Comparison of ENCODE assay signal across 3 cellular contexts in the genomic region with DNA sequence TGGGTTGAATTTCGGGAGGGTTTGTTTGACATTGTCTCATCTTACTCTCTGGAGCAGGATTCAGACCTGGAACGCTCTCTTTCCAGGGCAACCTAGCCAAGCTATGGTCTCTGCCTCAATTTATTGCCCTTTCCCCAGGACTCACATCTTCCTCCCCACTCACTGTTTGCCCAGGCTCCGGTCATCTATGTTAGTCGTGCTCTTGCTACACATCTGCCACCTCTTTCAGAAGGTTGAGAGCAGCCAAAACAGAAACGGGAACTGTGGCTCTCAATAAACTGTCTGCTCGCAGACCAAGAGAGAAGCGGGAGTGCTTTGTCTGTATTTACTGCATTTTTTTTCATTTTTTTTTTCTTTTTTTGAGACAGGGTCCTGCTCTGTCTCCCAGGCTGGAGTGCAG.
TF ChIP-seq lines count a peak whose summit lies in the region.

No MANE protein-coding gene starts in this region.

TF ChIP-seq in liver, 16 proteins besides CTCF, POLR2A, EP300 and RAD21 (continued from another document):
- TF ChIP-seq, protein P1, sequence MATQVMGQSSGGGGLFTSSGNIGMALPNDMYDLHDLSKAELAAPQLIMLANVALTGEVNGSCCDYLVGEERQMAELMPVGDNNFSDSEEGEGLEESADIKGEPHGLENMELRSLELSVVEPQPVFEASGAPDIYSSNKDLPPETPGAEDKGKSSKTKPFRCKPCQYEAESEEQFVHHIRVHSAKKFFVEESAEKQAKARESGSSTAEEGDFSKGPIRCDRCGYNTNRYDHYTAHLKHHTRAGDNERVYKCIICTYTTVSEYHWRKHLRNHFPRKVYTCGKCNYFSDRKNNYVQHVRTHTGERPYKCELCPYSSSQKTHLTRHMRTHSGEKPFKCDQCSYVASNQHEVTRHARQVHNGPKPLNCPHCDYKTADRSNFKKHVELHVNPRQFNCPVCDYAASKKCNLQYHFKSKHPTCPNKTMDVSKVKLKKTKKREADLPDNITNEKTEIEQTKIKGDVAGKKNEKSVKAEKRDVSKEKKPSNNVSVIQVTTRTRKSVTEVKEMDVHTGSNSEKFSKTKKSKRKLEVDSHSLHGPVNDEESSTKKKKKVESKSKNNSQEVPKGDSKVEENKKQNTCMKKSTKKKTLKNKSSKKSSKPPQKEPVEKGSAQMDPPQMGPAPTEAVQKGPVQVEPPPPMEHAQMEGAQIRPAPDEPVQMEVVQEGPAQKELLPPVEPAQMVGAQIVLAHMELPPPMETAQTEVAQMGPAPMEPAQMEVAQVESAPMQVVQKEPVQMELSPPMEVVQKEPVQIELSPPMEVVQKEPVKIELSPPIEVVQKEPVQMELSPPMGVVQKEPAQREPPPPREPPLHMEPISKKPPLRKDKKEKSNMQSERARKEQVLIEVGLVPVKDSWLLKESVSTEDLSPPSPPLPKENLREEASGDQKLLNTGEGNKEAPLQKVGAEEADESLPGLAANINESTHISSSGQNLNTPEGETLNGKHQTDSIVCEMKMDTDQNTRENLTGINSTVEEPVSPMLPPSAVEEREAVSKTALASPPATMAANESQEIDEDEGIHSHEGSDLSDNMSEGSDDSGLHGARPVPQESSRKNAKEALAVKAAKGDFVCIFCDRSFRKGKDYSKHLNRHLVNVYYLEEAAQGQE (IDR thresholded peaks at IDR 0.05): peak; percentile 61
- peak; percentile 46 for TF ChIP-seq FOXA2 (IDR thresholded peaks at IDR 0.05)
- TF ChIP-seq, protein P2, sequence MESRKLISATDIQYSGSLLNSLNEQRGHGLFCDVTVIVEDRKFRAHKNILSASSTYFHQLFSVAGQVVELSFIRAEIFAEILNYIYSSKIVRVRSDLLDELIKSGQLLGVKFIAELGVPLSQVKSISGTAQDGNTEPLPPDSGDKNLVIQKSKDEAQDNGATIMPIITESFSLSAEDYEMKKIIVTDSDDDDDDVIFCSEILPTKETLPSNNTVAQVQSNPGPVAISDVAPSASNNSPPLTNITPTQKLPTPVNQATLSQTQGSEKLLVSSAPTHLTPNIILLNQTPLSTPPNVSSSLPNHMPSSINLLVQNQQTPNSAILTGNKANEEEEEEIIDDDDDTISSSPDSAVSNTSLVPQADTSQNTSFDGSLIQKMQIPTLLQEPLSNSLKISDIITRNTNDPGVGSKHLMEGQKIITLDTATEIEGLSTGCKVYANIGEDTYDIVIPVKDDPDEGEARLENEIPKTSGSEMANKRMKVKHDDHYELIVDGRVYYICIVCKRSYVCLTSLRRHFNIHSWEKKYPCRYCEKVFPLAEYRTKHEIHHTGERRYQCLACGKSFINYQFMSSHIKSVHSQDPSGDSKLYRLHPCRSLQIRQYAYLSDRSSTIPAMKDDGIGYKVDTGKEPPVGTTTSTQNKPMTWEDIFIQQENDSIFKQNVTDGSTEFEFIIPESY (IDR thresholded peaks at IDR 0.05): no peak

TF ChIP-seq in HepG2, 621 proteins besides CTCF, POLR2A, EP300 and RAD21 (continued from another document):
- TF ChIP-seq, protein P3, sequence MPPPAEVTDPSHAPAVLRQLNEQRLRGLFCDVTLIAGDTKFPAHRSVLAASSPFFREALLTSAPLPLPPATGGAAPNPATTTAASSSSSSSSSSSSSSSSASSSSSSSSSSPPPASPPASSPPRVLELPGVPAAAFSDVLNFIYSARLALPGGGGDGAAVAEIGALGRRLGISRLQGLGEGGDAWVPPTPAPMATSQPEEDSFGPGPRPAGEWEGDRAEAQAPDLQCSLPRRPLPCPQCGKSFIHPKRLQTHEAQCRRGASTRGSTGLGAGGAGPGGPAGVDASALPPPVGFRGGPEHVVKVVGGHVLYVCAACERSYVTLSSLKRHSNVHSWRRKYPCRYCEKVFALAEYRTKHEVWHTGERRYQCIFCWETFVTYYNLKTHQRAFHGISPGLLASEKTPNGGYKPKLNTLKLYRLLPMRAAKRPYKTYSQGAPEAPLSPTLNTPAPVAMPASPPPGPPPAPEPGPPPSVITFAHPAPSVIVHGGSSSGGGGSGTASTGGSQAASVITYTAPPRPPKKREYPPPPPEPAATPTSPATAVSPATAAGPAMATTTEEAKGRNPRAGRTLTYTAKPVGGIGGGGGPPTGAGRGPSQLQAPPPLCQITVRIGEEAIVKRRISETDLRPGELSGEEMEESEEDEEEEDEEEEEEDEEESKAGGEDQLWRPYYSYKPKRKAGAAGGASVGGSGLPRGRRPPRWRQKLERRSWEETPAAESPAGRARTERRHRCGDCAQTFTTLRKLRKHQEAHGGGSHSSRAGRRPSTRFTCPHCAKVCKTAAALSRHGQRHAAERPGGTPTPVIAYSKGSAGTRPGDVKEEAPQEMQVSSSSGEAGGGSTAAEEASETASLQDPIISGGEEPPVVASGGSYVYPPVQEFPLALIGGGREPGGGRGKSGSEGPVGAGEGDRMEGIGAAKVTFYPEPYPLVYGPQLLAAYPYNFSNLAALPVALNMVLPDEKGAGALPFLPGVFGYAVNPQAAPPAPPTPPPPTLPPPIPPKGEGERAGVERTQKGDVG (CRISPR knock-in tag; IDR thresholded peaks at IDR 0.05; ENCODE audit: borderline replicate concordance): no peak
- TF ChIP-seq MAFG (CRISPR knock-in tag; IDR thresholded peaks at IDR 0.05) (no peak), PRDM15 (CRISPR knock-in tag; IDR thresholded peaks at IDR 0.05) (no peak), FOXM1 (CRISPR knock-in tag; IDR thresholded peaks at IDR 0.05) (no peak), SP140L (CRISPR knock-in tag; IDR thresholded peaks at IDR 0.05; ENCODE audit: borderline replicate concordance) (no peak), ZNF337 (CRISPR knock-in tag; IDR thresholded peaks at IDR 0.05; ENCODE audit: borderline replicate concordance, low read depth) (no peak), ZNF280B (CRISPR knock-in tag; IDR thresholded peaks at IDR 0.05; ENCODE audit: borderline replicate concordance) (no peak), ZFP41 (CRISPR knock-in tag; IDR thresholded peaks at IDR 0.05; ENCODE audit: borderline replicate concordance) (no peak), ARID2 (CRISPR knock-in tag; IDR thresholded peaks at IDR 0.05; ENCODE audit: borderline replicate concordance) (no peak)

TF ChIP-seq in SK-N-SH treated with all-trans-retinoic acid at 6 μM for 48 hours, 23 proteins besides CTCF, POLR2A, EP300 and RAD21 (continued from another document):
- TF ChIP-seq, protein P4, sequence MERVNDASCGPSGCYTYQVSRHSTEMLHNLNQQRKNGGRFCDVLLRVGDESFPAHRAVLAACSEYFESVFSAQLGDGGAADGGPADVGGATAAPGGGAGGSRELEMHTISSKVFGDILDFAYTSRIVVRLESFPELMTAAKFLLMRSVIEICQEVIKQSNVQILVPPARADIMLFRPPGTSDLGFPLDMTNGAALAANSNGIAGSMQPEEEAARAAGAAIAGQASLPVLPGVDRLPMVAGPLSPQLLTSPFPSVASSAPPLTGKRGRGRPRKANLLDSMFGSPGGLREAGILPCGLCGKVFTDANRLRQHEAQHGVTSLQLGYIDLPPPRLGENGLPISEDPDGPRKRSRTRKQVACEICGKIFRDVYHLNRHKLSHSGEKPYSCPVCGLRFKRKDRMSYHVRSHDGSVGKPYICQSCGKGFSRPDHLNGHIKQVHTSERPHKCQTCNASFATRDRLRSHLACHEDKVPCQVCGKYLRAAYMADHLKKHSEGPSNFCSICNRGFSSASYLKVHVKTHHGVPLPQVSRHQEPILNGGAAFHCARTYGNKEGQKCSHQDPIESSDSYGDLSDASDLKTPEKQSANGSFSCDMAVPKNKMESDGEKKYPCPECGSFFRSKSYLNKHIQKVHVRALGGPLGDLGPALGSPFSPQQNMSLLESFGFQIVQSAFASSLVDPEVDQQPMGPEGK (CRISPR knock-in tag; IDR thresholded peaks at IDR 0.05; ENCODE audit: borderline replicate concordance): no peak
- TF ChIP-seq ZFP30 (CRISPR knock-in tag; IDR thresholded peaks at IDR 0.05): no peak
- TF ChIP-seq TSHZ2 (CRISPR knock-in tag; IDR thresholded peaks at IDR 0.05): no peak
- no peak for TF ChIP-seq SNAI2 (CRISPR knock-in tag; IDR thresholded peaks at IDR 0.05)
- no peak for TF ChIP-seq ZC3H10 (CRISPR knock-in tag; IDR thresholded peaks at IDR 0.05)
- TF ChIP-seq, protein P5, sequence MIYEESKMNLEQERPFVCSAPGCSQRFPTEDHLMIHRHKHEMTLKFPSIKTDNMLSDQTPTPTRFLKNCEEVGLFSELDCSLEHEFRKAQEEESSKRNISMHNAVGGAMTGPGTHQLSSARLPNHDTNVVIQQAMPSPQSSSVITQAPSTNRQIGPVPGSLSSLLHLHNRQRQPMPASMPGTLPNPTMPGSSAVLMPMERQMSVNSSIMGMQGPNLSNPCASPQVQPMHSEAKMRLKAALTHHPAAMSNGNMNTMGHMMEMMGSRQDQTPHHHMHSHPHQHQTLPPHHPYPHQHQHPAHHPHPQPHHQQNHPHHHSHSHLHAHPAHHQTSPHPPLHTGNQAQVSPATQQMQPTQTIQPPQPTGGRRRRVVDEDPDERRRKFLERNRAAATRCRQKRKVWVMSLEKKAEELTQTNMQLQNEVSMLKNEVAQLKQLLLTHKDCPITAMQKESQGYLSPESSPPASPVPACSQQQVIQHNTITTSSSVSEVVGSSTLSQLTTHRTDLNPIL (CRISPR knock-in tag; IDR thresholded peaks at IDR 0.05; ENCODE audit: low read depth): no peak
- no peak for TF ChIP-seq TCF4 (CRISPR knock-in tag; IDR thresholded peaks at IDR 0.05; ENCODE audit: borderline replicate concordance)
- TF ChIP-seq CSRNP3 (CRISPR knock-in tag; IDR thresholded peaks at IDR 0.05): no peak
- TF ChIP-seq ESRRG (CRISPR knock-in tag; IDR thresholded peaks at IDR 0.05): no peak
- no peak for TF ChIP-seq CSDC2 (CRISPR knock-in tag; IDR thresholded peaks at IDR 0.05)
